Comparison of ENCODE assay signal across 19 cellular contexts in the genomic region with DNA sequence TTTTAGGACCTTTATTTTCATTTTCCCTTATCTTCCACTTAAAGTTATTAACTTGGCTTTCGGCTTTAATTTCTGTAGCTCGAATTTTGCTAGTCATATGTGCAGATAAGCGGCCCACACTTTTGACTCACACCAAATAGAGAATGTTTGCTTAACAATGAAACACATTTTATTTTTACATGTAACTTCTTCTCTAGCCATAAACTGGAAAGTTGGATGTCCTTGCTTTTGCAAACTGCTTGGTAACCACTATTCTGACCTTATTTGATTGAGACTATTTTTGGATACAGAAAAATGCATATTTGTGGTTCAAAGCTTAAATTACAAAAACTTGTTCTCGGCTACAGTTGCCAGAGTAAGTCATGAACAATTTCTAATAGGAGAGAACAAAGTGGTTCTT.
A peak's percentile ranks its signal among the peaks of the same experiment; 100 is the strongest.
DNase-seq lines count a peak whose midpoint lies in the region; TF ChIP-seq lines count a peak whose summit lies in the region.
"Had no signal": no experiment of that assay in that cellular context is flagged by ENCODE, and none has a peak within 500 bp of the region (broad histone marks: within the 10 kb centered on the region; RNA-seq: fewer than 3 reads in every experiment).

No MANE protein-coding gene starts in this region.

- H3K4me3 ChIP-seq in astrocyte of the spinal cord (ENCODE audit: low read depth, low read length) (no peak overlapping the region), foreskin fibroblast (ENCODE audit: low read depth in 1 of 2, low read length in 2 of 2) (no peak overlapping the region), suprapubic skin (no peak overlapping the region)
- H3K4me3 ChIP-seq: adrenal gland, dorsolateral prefrontal cortex, PC-9, SJSA1, skin epidermis had no signal

- no peaks in the 10 kb centered on the region for H3K36me3 ChIP-seq in suprapubic skin
- H3K36me3 ChIP-seq: adrenal gland, SJSA1 had no signal

- DNase-seq in GM04503 (ENCODE audit: low read depth): peak; percentile 45
- DNase-seq in astrocyte of the spinal cord (ENCODE audit: low read depth, low spot score): peak; percentile 78
- DNase-seq in foreskin fibroblast: peak; percentile 10 to 58
- no peak for DNase-seq in suprapubic skin (ENCODE audit: low spot score in 2 of 2)
- DNase-seq in NCI-H2029 (lab: John Stamatoyannopoulos, UW): no peak
- DNase-seq in germinal center (ENCODE audit: low spot score): no peak
- no peak for DNase-seq in cortex of kidney (lab: John Stamatoyannopoulos, UW)
- no peak for DNase-seq in activated T-cell treated with anti-CD3 and anti-CD28 coated beads, Interleukin-2, amount 50 U/mL, for 1 hour
- DNase-seq: adrenal gland; dorsolateral prefrontal cortex; hypothalamus; NCI-H1048; NCI-H748 treated with DMSO at 0.1 percent for 48 hours; PC-9; stimulated activated CD4-positive, alpha-beta T cell treated with anti-CD3 and anti-CD28 coated beads, Interleukin-4, amount 100 ng/mL, for 4 hours; stimulated activated CD8-positive, alpha-beta memory T cell treated with anti-CD3 and anti-CD28 coated beads, Interleukin-4, amount 100 ng/mL, for 48 hours had no signal

- TF ChIP-seq EP300 in suprapubic skin (IDR thresholded peaks at IDR 0.05): no peak

- TF ChIP-seq POLR2A in suprapubic skin (IDR thresholded peaks at IDR 0.05): no peak

- 60% methylated on average over 4 of the region's 4 CpGs for WGBS in suprapubic skin

- no peaks in the 10 kb centered on the region for H3K4me1 ChIP-seq in suprapubic skin
- H3K4me1 ChIP-seq: adrenal gland, parathyroid adenoma, SJSA1 had no signal

- H3K27me3 ChIP-seq in suprapubic skin: no peaks in the 10 kb centered on the region
- H3K27me3 ChIP-seq: adrenal gland, dorsolateral prefrontal cortex had no signal

- TF ChIP-seq CTCF in astrocyte of the spinal cord (IDR thresholded peaks at IDR 0.05; ENCODE audit: low read depth, low read length) (no peak), foreskin fibroblast (IDR thresholded peaks at IDR 0.05; ENCODE audit: low read depth, low read length) (no peak), suprapubic skin (IDR thresholded peaks at IDR 0.05) (no peak)

- peak overlapping the region; percentile 57 for H3K27ac ChIP-seq in suprapubic skin
- H3K27ac ChIP-seq: adrenal gland, dorsolateral prefrontal cortex, parathyroid adenoma, PC-9, SJSA1 had no signal

- in situ Hi-C loops in astrocyte of the spinal cord (cut with HindIII; ENCODE audit: low sequenced_read_pairs): no loop called here

- H3K9me3 ChIP-seq in suprapubic skin: no peaks in the 10 kb centered on the region
- H3K9me3 ChIP-seq: adrenal gland, SJSA1 had no signal

Comparison
In these comparisons a context has a peak if more than half of its experiments do, and no peak if none do; other contexts are left out.
1. DNase-seq: peak in GM04503 (single experiment), astrocyte of the spinal cord (single experiment) and foreskin fibroblast (2 of 2); none in suprapubic skin (0 of 2), NCI-H2029 (single experiment), germinal center (single experiment), cortex of kidney (single experiment) and activated T-cell treated with anti-CD3 and anti-CD28 coated beads, Interleukin-2, amount 50 U/mL, for 1 hour (single experiment).